Comparison of ENCODE assay signal across 12 cellular contexts in the genomic region with DNA sequence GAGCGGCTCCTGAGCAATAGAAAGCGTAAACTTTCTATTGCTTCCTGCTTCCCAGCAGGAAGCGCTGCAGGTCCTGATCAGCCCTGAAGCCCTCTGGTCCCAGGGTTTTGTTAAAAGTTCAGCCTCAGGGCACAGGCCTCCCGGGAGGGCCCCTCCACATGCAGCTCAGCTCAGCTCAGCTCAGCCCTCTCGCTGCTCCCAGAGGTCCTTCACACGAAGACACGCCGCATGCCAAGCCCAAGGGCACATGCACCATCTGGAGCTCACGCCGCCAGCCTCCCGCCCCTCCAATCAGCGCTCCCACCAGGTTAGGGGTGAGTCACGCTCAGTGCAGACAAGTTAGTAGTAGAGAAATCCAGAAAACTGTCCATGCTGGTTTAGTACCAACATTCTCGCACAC. TPM values are rescaled to one million over a fixed set of nuclear protein-coding genes. Genes with fewer than 3 reads are reported as not detected.
DNase-seq lines count a peak whose midpoint lies in the region; ATAC-seq, FAIRE-seq and TF ChIP-seq lines count a peak whose summit lies in the region.
"Had no signal": no experiment of that assay in that cellular context is flagged by ENCODE, and none has a peak within 500 bp of the region (broad histone marks: within the 10 kb centered on the region; RNA-seq: fewer than 3 reads in every experiment).

No MANE protein-coding gene starts in this region.

- TF ChIP-seq CTCF in endothelial cell of umbilical vein (IDR thresholded peaks at IDR 0.05; ENCODE audit: extremely low read depth in 1 of 2, insufficient read depth in 1 of 2, low read depth in 1 of 2, low read length in 2 of 2), result no peak

- H3K9me1 ChIP-seq in endothelial cell of umbilical vein (replicated peaks; ENCODE audit: control insufficient read depth, extremely low read depth, insufficient read depth, low read length), result no peaks in the 10 kb centered on the region

- POLR2A ChIA-PET in endothelial cell of umbilical vein (lab: Charles Lee), result no interaction called here

- no peak overlapping the region for H3K9ac ChIP-seq in endothelial cell of umbilical vein (replicated peaks; ENCODE audit: extremely low read depth, insufficient read depth, low read length)

- no peak overlapping the region for H2AFZ ChIP-seq in endothelial cell of umbilical vein (ENCODE audit: low read depth, low read length)

- FAIRE-seq in endothelial cell of umbilical vein (lab: Jason Lieb, UNC), result no peak

- H3K4me3 ChIP-seq in endothelial cell of umbilical vein (replicated peaks in 1 of 3; ENCODE audit: insufficient read depth in 1 of 3, low read depth in 1 of 3, low read length in 3 of 3) (no peak overlapping the region), mesodermal cell (ENCODE audit: extremely low read depth, insufficient read depth, low read length, poor library complexity, severe bottlenecking) (no peak overlapping the region)

- H3K27ac ChIP-seq in endothelial cell of umbilical vein (ENCODE audit: insufficient read depth, low read depth, low read length) (no peak overlapping the region), mesodermal cell (ENCODE audit: low read depth, low read length, severe bottlenecking) (peak overlapping the region; percentile 45)

- H3K27me3 ChIP-seq in endothelial cell of umbilical vein (ENCODE audit: control insufficient read depth in 2 of 2, insufficient read depth in 2 of 2, low read length in 2 of 2), result no peaks in the 10 kb centered on the region

- peaks cover 82% of the 10 kb centered on the region for H3K79me2 ChIP-seq in endothelial cell of umbilical vein (ENCODE audit: control insufficient read depth, insufficient read depth, low read length)

- CTCF ChIA-PET in endothelial cell of umbilical vein (lab: Charles Lee), result interaction anchor here (0.9 kb wide), 1 partner anchor 48 kb away, joined by 3 read pairs; no protein-coding TSS in a partner anchor

- intact Hi-C loops in endothelial cell of umbilical vein (cut with micrococcal nuclease), result no loop called here

- no peak for TF ChIP-seq POLR2A in endothelial cell of umbilical vein (IDR thresholded peaks at IDR 0.05; ENCODE audit: low read depth, low read length)

- peaks cover 2% of the 10 kb centered on the region for H4K20me1 ChIP-seq in endothelial cell of umbilical vein (replicated peaks; ENCODE audit: control insufficient read depth, extremely low read depth, insufficient read depth, low read length)

- WGBS in mesodermal cell (ENCODE audit: insufficient coverage in 2 of 2), 2 experiments, result 78 to 81% methylated on average over 11 to 13 of the region's 14 CpGs

- no TSS peak for BruUV-seq in endothelial cell of umbilical vein (replicated peaks; lab: Mats Ljungman, UMichigan)

- H3K9me3 ChIP-seq in endothelial cell of umbilical vein (replicated peaks; ENCODE audit: control insufficient read depth, insufficient read depth, low read length), result no peaks in the 10 kb centered on the region
- H3K9me3 ChIP-seq in mesodermal cell (ENCODE audit: control insufficient read depth, low read length), result no peaks in the 10 kb centered on the region

- no peak for ATAC-seq in HG03108 (IDR thresholded peaks at IDR 0.05; ENCODE audit: unreplicated experiment)
- ATAC-seq: stimulated activated memory B cell treated with anti-CD40 and anti-IgM and Interleukin-4, amounts not matched to agents 10 μg/mL and 1 μg/mL and 100 μg/mL, for 72 hours had no signal

- dilution Hi-C loops in endothelial cell of umbilical vein (cut with MboI; ENCODE audit: extremely low pct_ligation_motif_present, low sequenced_read_pairs), result no loop called here

- peak; percentile 84 for DNase-seq in AG20443 (ENCODE audit: low spot score)
- DNase-seq in NCI-H146 treated with DMSO at 0.1 percent for 48 hours (lab: John Stamatoyannopoulos, UW; ENCODE audit: unreplicated experiment), result peak; percentile 46
- peak; percentile 58 for DNase-seq in endothelial cell of umbilical vein (ENCODE audit: low read depth, low spot score)
- DNase-seq in COLO829 (ENCODE audit: low spot score), result no peak
- no peak for DNase-seq in activated CD4-positive, alpha-beta T cell treated with anti-CD3 and anti-CD28 coated beads for 1 hour
- DNase-seq in SW 1271 (lab: John Stamatoyannopoulos, UW), result no peak
- DNase-seq: DND-41, foreskin melanocyte, occipital lobe had no signal

- no peak overlapping the region for H3K4me2 ChIP-seq in endothelial cell of umbilical vein (ENCODE audit: insufficient read depth, low read length)

- H3K4me1 ChIP-seq in endothelial cell of umbilical vein (ENCODE audit: control insufficient read depth, extremely low read depth, insufficient read depth, low read length) (peaks cover 19% of the 10 kb centered on the region), mesodermal cell (ENCODE audit: control insufficient read depth, insufficient read depth, low read length, poor library complexity, severe bottlenecking) (peaks cover 28% of the 10 kb centered on the region)

- peaks cover 23 to 25% of the 10 kb centered on the region in 2 experiments for H3K36me3 ChIP-seq in endothelial cell of umbilical vein (ENCODE audit: control insufficient read depth in 2 of 2, extremely low read depth in 1 of 2, insufficient read depth in 2 of 2, low read length in 2 of 2)
- peaks cover 93% of the 10 kb centered on the region for H3K36me3 ChIP-seq in mesodermal cell (ENCODE audit: control insufficient read depth, insufficient read depth, low read length)

TF ChIP-seq in endothelial cell of umbilical vein, 7 proteins besides CTCF, POLR2A, EP300 and RAD21:
- TF ChIP-seq POLR2AphosphoS5 (IDR thresholded peaks at IDR 0.05; ENCODE audit: insufficient read depth, low read depth, low read length) (no peak), FOS (IDR thresholded peaks at IDR 0.05; ENCODE audit: borderline replicate concordance, insufficient read depth, low read length) (no peak), MYC (IDR thresholded peaks at IDR 0.05; ENCODE audit: low read depth, low read length) (no peak), EZH2 (IDR thresholded peaks at IDR 0.05; ENCODE audit: borderline replicate concordance, low read depth, low read length, severe bottlenecking) (no peak)

RNA-seq across cellular contexts. Expression of gene TKT, which starts 12.7 kb away (rescaled TPM):
- total RNA-seq in endothelial cell of umbilical vein, result 510 and 586 TPM in 2 replicates
- polyA plus RNA-seq in endothelial cell of umbilical vein, result 287 and 288 TPM in 2 replicates
- 268 and 345 TPM in 2 replicates for polyA plus RNA-seq in endothelial cell of umbilical vein (2011; cell fraction: cytosol; rRNA removed)
- polyA plus RNA-seq in endothelial cell of umbilical vein (2011; cell fraction: nucleus; rRNA removed), result 184 and 232 TPM in 2 replicates
- polyA plus RNA-seq in endothelial cell of umbilical vein (2012), result 369 and 460 TPM in 2 replicates
- polyA minus RNA-seq in endothelial cell of umbilical vein, result 228 and 298 TPM in 2 replicates
- 446 TPM for polyA minus RNA-seq in endothelial cell of umbilical vein (2011; cell fraction: cytosol; rRNA and poly(A)+ RNA removed)
- 75.3 and 101 TPM in 2 replicates for polyA minus RNA-seq in endothelial cell of umbilical vein (2011; cell fraction: nucleus; rRNA and poly(A)+ RNA removed)
- polyA plus RNA-seq in mesodermal cell (2013, experiment 1 of 2), result 684 TPM
- 577 TPM for polyA plus RNA-seq in mesodermal cell (2013, experiment 2 of 2)

Comparison
In these comparisons a context has a peak if more than half of its experiments do, and no peak if none do; other contexts are left out.
1. DNase-seq: peak in AG20443 (single experiment), NCI-H146 treated with DMSO at 0.1 percent for 48 hours (single experiment) and endothelial cell of umbilical vein (single experiment); none in COLO829 (single experiment), activated CD4-positive, alpha-beta T cell treated with anti-CD3 and anti-CD28 coated beads for 1 hour (single experiment) and SW 1271 (0 of 2).